8 cellular contexts compared by ENCODE assay signal in genomic region chr21:38244885-38245869, GRCh38.
DNase-seq lines count a peak whose midpoint lies in the region; ATAC-seq and TF ChIP-seq lines count a peak whose summit lies in the region.

No MANE protein-coding gene starts in this region.

- ATAC-seq in GM18861 (IDR thresholded peaks at IDR 0.05; ENCODE audit: unreplicated experiment) (peak; percentile 65), HG03064 (IDR thresholded peaks at IDR 0.05; ENCODE audit: low read depth, unreplicated experiment) (peak; percentile 65)

- peak; percentile 49 for DNase-seq in T1000 (lab: John Stamatoyannopoulos, UW)
- DNase-seq in cardiac fibroblast (ENCODE audit: low read depth in 2 of 2) = peak; percentile 89 to 99
- peak; percentile 8 to 47 (median 22) for DNase-seq in stimulated activated CD4-positive, alpha-beta T cell treated with anti-CD3 and anti-CD28 coated beads, TNF-alpha, amount 100 ng/mL, for 1 hour (ENCODE audit: low read depth in 3 of 3, low spot score in 1 of 3)
- DNase-seq in HAP-1 (ENCODE audit: low spot score in 2 of 2) = no peak
- DNase-seq in pons (ENCODE audit: low spot score) = no peak
- DNase-seq in D341Med (ENCODE audit: low spot score) = no peak

- TF ChIP-seq CTCF in cardiac fibroblast (IDR thresholded peaks at IDR 0.05; ENCODE audit: low read depth, low read length) = no peak

- no peaks in the 10 kb centered on the region for H3K4me1 ChIP-seq in HAP-1

- in situ Hi-C loops in HAP-1 (cut with MboI; ENCODE audit: low sequenced_read_pairs) = no loop called here

- no peak overlapping the region for H3K4me3 ChIP-seq in cardiac fibroblast (replicated peaks in 1 of 2; ENCODE audit: low read depth in 2 of 2, low read length in 2 of 2)
- H3K4me3 ChIP-seq in HAP-1 = no peak overlapping the region

- H3K9me3 ChIP-seq in HAP-1 = no peaks in the 10 kb centered on the region; the same call in 1 of the 2 replicates

- H3K36me3 ChIP-seq in HAP-1 (replicated peaks) = no peaks in the 10 kb centered on the region

- no peaks in the 10 kb centered on the region for H3K27me3 ChIP-seq in HAP-1 (ENCODE audit: low read depth)

Comparison
In these comparisons a context has a peak if more than half of its experiments do, and no peak if none do; other contexts are left out.
1. DNase-seq: peak in T1000 (single experiment), cardiac fibroblast (2 of 2) and stimulated activated CD4-positive, alpha-beta T cell treated with anti-CD3 and anti-CD28 coated beads, TNF-alpha, amount 100 ng/mL, for 1 hour (3 of 3); none in HAP-1 (0 of 2), pons (single experiment) and D341Med (single experiment).